16 cellular contexts compared by ENCODE assay signal in the genomic region with DNA sequence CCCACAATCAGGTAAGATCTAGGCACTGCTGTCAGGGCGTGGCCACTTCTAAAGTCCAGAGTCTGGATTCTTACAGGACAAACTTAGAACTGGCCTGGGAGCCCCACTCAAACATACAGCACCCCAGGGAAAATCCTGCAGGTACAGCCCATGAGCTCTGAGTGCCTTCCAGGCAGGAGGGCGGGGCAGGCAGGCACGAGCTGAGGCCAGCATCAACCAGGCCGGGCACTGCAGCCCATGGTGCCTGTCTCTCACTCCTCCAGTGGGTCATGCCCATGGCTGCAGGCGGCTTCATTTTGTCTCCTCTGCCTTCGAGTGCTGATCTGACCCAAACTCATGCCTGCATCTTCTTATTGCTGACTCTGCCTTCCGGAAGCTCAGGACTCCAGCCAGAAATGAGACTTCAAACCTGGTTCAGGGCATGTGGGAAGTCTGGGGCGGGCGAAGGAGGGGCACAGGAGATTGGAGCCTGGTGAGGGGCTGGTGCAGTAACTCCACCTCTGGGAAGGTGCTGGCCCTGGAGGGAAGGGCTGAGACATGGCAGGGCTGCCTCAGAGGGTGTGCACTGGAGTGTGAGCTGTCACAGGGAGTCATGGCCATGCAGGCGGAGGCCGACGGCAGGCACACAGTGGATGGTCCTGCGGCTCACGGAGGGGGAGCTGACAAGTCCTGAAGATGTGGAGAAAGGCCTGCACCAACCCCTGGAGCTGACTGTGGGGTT. TPM values are rescaled to one million over a fixed set of nuclear protein-coding genes. Genes with fewer than 3 reads are reported as not detected.
DNase-seq lines count a peak whose midpoint lies in the region; ATAC-seq and TF ChIP-seq lines count a peak whose summit lies in the region.
"Had no signal": no experiment of that assay in that cellular context is flagged by ENCODE, and none has a peak within 500 bp of the region (broad histone marks: within the 10 kb centered on the region; RNA-seq: fewer than 3 reads in every experiment).

No MANE protein-coding gene starts in this region.

- H3K4me3 ChIP-seq in dorsolateral prefrontal cortex (no peak overlapping the region), lower lobe of right lung (no peak overlapping the region), sigmoid colon (no peak overlapping the region)
- H3K4me3 ChIP-seq: esophagus squamous epithelium, lung, SK-N-MC, vagina had no signal

- H3K36me3 ChIP-seq in lower lobe of right lung: peaks cover 4% of the 10 kb centered on the region
- H3K36me3 ChIP-seq in sigmoid colon: peaks cover 0 to 24% (median 0%) of the 10 kb centered on the region in 4 donors
- H3K36me3 ChIP-seq: vagina had no signal

- no peak for TF ChIP-seq EP300 in sigmoid colon (IDR thresholded peaks at IDR 0.05)

- 69 to 82% methylated on average over 14 of the region's 14 CpGs for WGBS in sigmoid colon, 2 donors

- intact Hi-C loops in dorsolateral prefrontal cortex (cut with DNase I): loop anchor here in 1 of 2 donors (1.0 kb wide), 1 partner anchor 8 kb away; no protein-coding TSS in a partner anchor
- intact Hi-C loops in lower lobe of right lung (cut with DNase I): no loop called here
- intact Hi-C loops in sigmoid colon (cut with DNase I): no loop called here

- peaks cover 29% of the 10 kb centered on the region for H3K4me1 ChIP-seq in lower lobe of right lung
- H3K4me1 ChIP-seq in sigmoid colon: peaks cover 0 to 31% (median 26%) of the 10 kb centered on the region in 4 donors

- DNase-seq in activated effector memory CD4-positive, alpha-beta T cell treated with anti-CD3 and anti-CD28 coated beads, Interleukin-2, amount 50 U/mL, for 16 hours: peak; percentile 56
- no peak for DNase-seq in activated effector memory CD4-positive, alpha-beta T cell treated with Interleukin-2 at 50 U/mL for 16 hours
- DNase-seq in dorsolateral prefrontal cortex (peak in 7 of 10 donors; percentile 3 to 41 (median 24)), lower lobe of right lung (peak; percentile 42), sigmoid colon (peak; percentile 60), COR-L47 (lab: John Stamatoyannopoulos, UW) (no peak), NCI-H774 (lab: John Stamatoyannopoulos, UW) (no peak)
- DNase-seq in effector CD4-positive, alpha-beta T cell: no peak
- DNase-seq: activated CD8-positive, alpha-beta T cell treated with anti-CD3 and anti-CD28 coated beads, Interleukin-2, amount 10 ng/mL, durations not matched to agents 7 days and 5 days; esophagus squamous epithelium; H7; NCI-H1105 treated with DMSO at 0.1 percent for 48 hours; NCI-H82 had no signal

- peak in 1 of 2 donors; percentile 14 for ATAC-seq in lower lobe of right lung
- ATAC-seq: activated CD8-positive, alpha-beta T cell treated with anti-CD3 and anti-CD28 coated beads, Interleukin-2, amount 10 ng/mL, durations not matched to agents 7 days and 5 days had no signal

- no peak for TF ChIP-seq POLR2A in sigmoid colon (IDR thresholded peaks at IDR 0.05)

- H3K9me3 ChIP-seq in lower lobe of right lung: peaks cover 9% of the 10 kb centered on the region
- H3K9me3 ChIP-seq in sigmoid colon: peaks cover 0 to 3% (median 0%) of the 10 kb centered on the region in 4 donors
- H3K9me3 ChIP-seq: esophagus squamous epithelium, vagina had no signal

- H3K27me3 ChIP-seq in dorsolateral prefrontal cortex (no peaks in the 10 kb centered on the region), lower lobe of right lung (ENCODE audit: low read depth) (no peaks in the 10 kb centered on the region), sigmoid colon (no peaks in the 10 kb centered on the region)
- H3K27me3 ChIP-seq: esophagus squamous epithelium, vagina had no signal

- H3K27ac ChIP-seq in dorsolateral prefrontal cortex (peak overlapping the region in 1 of 59 donors; percentile 19), lower lobe of right lung (no peak overlapping the region), sigmoid colon (no peak overlapping the region)
- H3K27ac ChIP-seq: esophagus squamous epithelium, SK-N-MC, vagina had no signal

- no peak for TF ChIP-seq CTCF in dorsolateral prefrontal cortex (IDR thresholded peaks at IDR 0.05 in 54 of 56, conservative IDR thresholded peaks at IDR 0.05 in 2 of 56; ENCODE audit: low read depth in 1 of 56, partially characterized antibody in 56 of 56)
- no peak for TF ChIP-seq CTCF in lower lobe of right lung (IDR thresholded peaks at IDR 0.05)
- TF ChIP-seq CTCF in sigmoid colon (IDR thresholded peaks at IDR 0.05): no peak

RNA-seq across cellular contexts. Expression of a gene that starts 40.5 kb away (rescaled TPM):
- total RNA-seq in dorsolateral prefrontal cortex: 100 to 1,000 TPM in 78 of 120 experiments, 10 to 100 TPM in 42; 63.1 to 197 (median 109) TPM
- total RNA-seq in lower lobe of right lung: 26.3 TPM
- 10 to 100 TPM; 13.2 to 27.4 (median 17.1) TPM for total RNA-seq in sigmoid colon
- 10 to 100 TPM; 12.0 to 25.1 (median 12.7) TPM for polyA plus RNA-seq in sigmoid colon

Comparison
In these comparisons a context has a peak if more than half of its experiments do, and no peak if none do; other contexts are left out.
1. DNase-seq: peak in activated effector memory CD4-positive, alpha-beta T cell treated with anti-CD3 and anti-CD28 coated beads, Interleukin-2, amount 50 U/mL, for 16 hours (single experiment), dorsolateral prefrontal cortex (7 of 10), lower lobe of right lung (single experiment) and sigmoid colon (single experiment); none in activated effector memory CD4-positive, alpha-beta T cell treated with Interleukin-2 at 50 U/mL for 16 hours (single experiment), COR-L47 (single experiment), NCI-H774 (single experiment) and effector CD4-positive, alpha-beta T cell (single experiment).